In genomic region chr18:4024702-4025101, GRCh38 we compare ENCODE assay signal across 25 cellular contexts.
"Had no signal": no experiment of that assay in that cellular context is flagged by ENCODE, and none has a peak within 500 bp of the region (broad histone marks: within the 10 kb centered on the region; RNA-seq: fewer than 3 reads in every experiment).

No MANE protein-coding gene starts in this region.

- H3K27me3 Mint-ChIP-seq: central memory CD8-positive, alpha-beta T cell had no signal

- H3K27ac ChIP-seq: adrenal gland had no signal

- H3K4me3 ChIP-seq: adrenal gland, K562 had no signal

- H3K4me3 Mint-ChIP-seq: activated CD8-positive, alpha-beta T cell treated with anti-CD3 and anti-CD28 coated beads, Interleukin-2, amount 10 ng/mL, durations not matched to agents 7 days and 5 days; activated naive CD8-positive, alpha-beta T cell treated with anti-CD3 and anti-CD28 coated beads, Interleukin-2, amount 10 ng/mL, durations not matched to agents 7 days and 5 days; central memory CD8-positive, alpha-beta T cell; T-cell had no signal

- H3K9me3 Mint-ChIP-seq: activated naive CD8-positive, alpha-beta T cell treated with anti-CD3 and anti-CD28 coated beads, Interleukin-2, amount 10 ng/mL, durations not matched to agents 7 days and 5 days; central memory CD8-positive, alpha-beta T cell had no signal

- H3K36me3 ChIP-seq: adrenal gland had no signal

- H3K4me1 Mint-ChIP-seq: activated naive CD8-positive, alpha-beta T cell treated with anti-CD3 and anti-CD28 coated beads, Interleukin-2, amount 10 ng/mL, durations not matched to agents 7 days and 5 days; central memory CD8-positive, alpha-beta T cell; T-cell had no signal

- H3K9me3 ChIP-seq: adrenal gland had no signal

- H3K27me3 ChIP-seq: adrenal gland had no signal

- H3K36me3 Mint-ChIP-seq: activated naive CD8-positive, alpha-beta T cell treated with anti-CD3 and anti-CD28 coated beads, Interleukin-2, amount 10 ng/mL, durations not matched to agents 7 days and 5 days; T-cell had no signal

- H3K27ac Mint-ChIP-seq: activated CD8-positive, alpha-beta T cell treated with anti-CD3 and anti-CD28 coated beads, Interleukin-2, amount 10 ng/mL, durations not matched to agents 7 days and 5 days; activated naive CD8-positive, alpha-beta T cell treated with anti-CD3 and anti-CD28 coated beads, Interleukin-2, amount 10 ng/mL, durations not matched to agents 7 days and 5 days; T-cell had no signal

- ATAC-seq: activated CD4-positive, CD25-positive, alpha-beta regulatory T cell treated with anti-CD3 and anti-CD28 coated beads, Interleukin-2, amount 50 U/mL, for 24 hours; activated CD8-positive, alpha-beta T cell treated with anti-CD3 and anti-CD28 coated beads, Interleukin-2, amount 10 ng/mL, durations not matched to agents 7 days and 5 days; K562; PC-3; T-cell had no signal

- H3K4me1 ChIP-seq: adrenal gland had no signal

- DNase-seq: activated CD4-positive, alpha-beta T cell treated with anti-CD3 and anti-CD28 coated beads for 4 hours; activated CD8-positive, alpha-beta memory T cell treated with anti-CD3 and anti-CD28 coated beads, Interleukin-2, amount 50 U/mL, for 48 hours; activated CD8-positive, alpha-beta T cell treated with anti-CD3 and anti-CD28 coated beads, Interleukin-2, amount 10 ng/mL, durations not matched to agents 7 days and 5 days; activated naive CD4-positive, alpha-beta T cell treated with anti-CD3 and anti-CD28 coated beads, Interleukin-2, amount 50 U/mL, for 16 hours; activated naive CD8-positive, alpha-beta T cell treated with anti-CD3 and anti-CD28 coated beads, Interleukin-2, amount 10 ng/mL, durations not matched to agents 7 days and 5 days; activated T-cell treated with anti-CD3 and anti-CD28 coated beads, Interleukin-2, amount 50 U/mL, for 1 hour; adrenal gland; anterior cingulate cortex; Karpas-422; NCI-H1092; NCI-H1417; NCI-H1930; NCI-H2171; NCI-H226; NCI-H526; NCI-H82; NK-92 treated with Interleukin-12 subunit alpha and Interleukin-12 subunit beta, amount 100 ng/mL, for 24 hours; PC-3; SIG-M5; T-cell; T-helper 2 cell; T1000 had no signal
